24 cellular contexts compared by ENCODE assay signal in the genomic region with DNA sequence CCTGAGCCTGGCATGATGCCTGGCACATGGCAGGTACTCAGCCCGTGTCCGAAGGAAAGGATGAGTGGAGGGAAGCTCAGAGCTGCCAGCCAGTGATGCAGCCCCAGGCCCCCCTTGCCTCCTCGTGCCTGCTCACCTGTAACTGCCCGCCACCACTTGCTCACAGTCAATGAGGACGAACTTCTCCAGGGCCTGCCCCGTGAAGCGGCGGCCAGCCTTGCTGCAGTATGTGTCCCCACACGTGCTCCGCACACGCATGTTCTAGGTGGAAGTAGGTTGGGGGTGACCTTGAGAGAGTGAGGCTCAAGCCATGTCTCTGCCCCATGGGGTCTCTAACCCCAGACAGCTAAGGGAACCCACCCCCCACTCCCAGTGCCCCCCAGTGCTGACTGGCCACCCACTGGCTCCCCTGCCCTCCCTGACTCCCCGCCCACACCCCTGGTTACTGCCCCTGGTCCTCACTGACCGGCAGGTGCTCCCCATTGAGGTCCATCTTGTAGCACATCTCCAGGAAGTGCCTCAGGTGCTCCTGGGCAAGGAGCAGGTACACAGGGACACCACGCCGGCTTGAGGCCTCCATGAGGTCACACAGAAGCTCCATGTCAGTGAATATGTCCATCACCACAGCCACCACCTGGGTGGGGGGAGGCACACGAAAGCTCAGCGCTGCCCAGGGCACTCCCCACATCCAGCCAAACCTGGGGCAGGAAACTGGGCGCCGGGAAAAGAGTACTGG. TPM values are rescaled to one million over a fixed set of nuclear protein-coding genes. Genes with fewer than 3 reads are reported as not detected.
A peak's percentile ranks its signal among the peaks of the same experiment; 100 is the strongest.
DNase-seq lines count a peak whose midpoint lies in the region; ATAC-seq, FAIRE-seq and TF ChIP-seq lines count a peak whose summit lies in the region.
"Had no signal": no experiment of that assay in that cellular context is flagged by ENCODE, and none has a peak within 500 bp of the region (broad histone marks: within the 10 kb centered on the region; RNA-seq: fewer than 3 reads in every experiment).

No MANE protein-coding gene starts in this region.

- WGBS in HepG2 (ENCODE audit: low lambda C conversion rate) = 74% methylated on average over 19 of the region's 19 CpGs
- 80% methylated on average over 2 of the region's 19 CpGs for WGBS in right lobe of liver (ENCODE audit: insufficient coverage, low coverage, low lambda C conversion rate, missing lambda C conversion rate)
- WGBS in mesenchymal stem cell = 89% methylated on average over 19 of the region's 19 CpGs

- no peak overlapping the region for H2BK15ac ChIP-seq in mesenchymal stem cell (ENCODE audit: low read depth, poor library complexity, severe bottlenecking)

- ATAC-seq in HepG2 = no peak
- no peak for ATAC-seq in right lobe of liver
- no peak for ATAC-seq in activated CD4-positive, CD25-positive, alpha-beta regulatory T cell treated with anti-CD3 and anti-CD28 coated beads, Interleukin-2, amount 50 U/mL, for 24 hours
- ATAC-seq: HCT116, K562 had no signal

- peak overlapping the region; percentile 43 for H4K91ac ChIP-seq in mesenchymal stem cell (ENCODE audit: low read length)

- H3K4me1 ChIP-seq in HepG2 (ENCODE audit: insufficient read depth, low read length) = peaks cover 71% of the 10 kb centered on the region
- peaks cover 0 to 21% (median 9%) of the 10 kb centered on the region in 4 donors for H3K4me1 ChIP-seq in right lobe of liver
- peaks cover 12% of the 10 kb centered on the region for H3K4me1 ChIP-seq in mesenchymal stem cell (ENCODE audit: control insufficient read depth, insufficient read depth, low read depth, low read length)
- H3K4me1 ChIP-seq in osteoblast (ENCODE audit: insufficient read depth, low read length) = peaks cover 13% of the 10 kb centered on the region
- H3K4me1 ChIP-seq: BE2C had no signal

- H3K23ac ChIP-seq in mesenchymal stem cell (ENCODE audit: low read length in 2 of 2) = no peak overlapping the region

- H3K18ac ChIP-seq in mesenchymal stem cell (ENCODE audit: low read depth in 1 of 2, low read length in 2 of 2) = no peak overlapping the region

- H2AK5ac ChIP-seq in mesenchymal stem cell (ENCODE audit: low read length, severe bottlenecking) = no peak overlapping the region

- H3K4me3 ChIP-seq in HepG2 (replicated peaks in 1 of 3; ENCODE audit: insufficient read depth in 1 of 3, low read depth in 2 of 3, low read length in 3 of 3) (no peak overlapping the region), right lobe of liver (no peak overlapping the region), mesenchymal stem cell (ENCODE audit: insufficient read depth in 1 of 2, low read depth in 1 of 2, low read length in 2 of 2) (no peak overlapping the region), osteoblast (ENCODE audit: insufficient read depth, low read length) (no peak overlapping the region)
- H3K4me3 ChIP-seq: GM23248, K562 had no signal

- TF ChIP-seq RAD21 in HepG2 (CRISPR knock-in tag; IDR thresholded peaks at IDR 0.05) = no peak

- no peak overlapping the region for H4K8ac ChIP-seq in mesenchymal stem cell (ENCODE audit: low read length)

- no peak overlapping the region for H3K4ac ChIP-seq in mesenchymal stem cell (ENCODE audit: low read depth in 1 of 2, low read length in 2 of 2)

- FAIRE-seq in HepG2 (lab: Jason Lieb, UNC) = no peak
- FAIRE-seq: GM12891, H54, K562 had no signal

- no peak for TF ChIP-seq CTCF in HepG2 (CRISPR knock-in tag; IDR thresholded peaks at IDR 0.05)
- TF ChIP-seq CTCF in right lobe of liver (IDR thresholded peaks at IDR 0.05) = no peak
- TF ChIP-seq CTCF in osteoblast (IDR thresholded peaks at IDR 0.05; ENCODE audit: extremely low read depth, low read depth, low read length) = no peak
- TF ChIP-seq CTCF in GM10266 (IDR thresholded peaks at IDR 0.05; ENCODE audit: control insufficient read depth, insufficient read depth, low read depth, missing control alignments) = no peak

- H3K79me1 ChIP-seq in mesenchymal stem cell (replicated peaks; ENCODE audit: low read length, poor library complexity, severe bottlenecking) = no peaks in the 10 kb centered on the region

- H3K36me3 ChIP-seq in HepG2 (replicated peaks in 1 of 2; ENCODE audit: control insufficient read depth in 1 of 2, insufficient read depth in 2 of 2, low read length in 2 of 2) (no peaks in the 10 kb centered on the region), right lobe of liver (no peaks in the 10 kb centered on the region), mesenchymal stem cell (ENCODE audit: control insufficient read depth in 1 of 2, insufficient read depth in 2 of 2, low read depth in 1 of 2, low read length in 2 of 2) (no peaks in the 10 kb centered on the region), osteoblast (ENCODE audit: insufficient read depth, low read length) (no peaks in the 10 kb centered on the region)

- in situ Hi-C loops in HepG2 (cut with HindIII; ENCODE audit: extremely low pct_ligation_motif_present, low pct_unique_long_range_greater_than_20kb) = no loop called here

- no peak overlapping the region for H3K14ac ChIP-seq in mesenchymal stem cell (ENCODE audit: low read length in 2 of 2)

- DNase-seq in HepG2 (ENCODE audit: low spot score) (no peak), right lobe of liver (no peak), mesenchymal stem cell (no peak), osteoblast (ENCODE audit: insufficient read length, low spot score, missing footprints) (peak; percentile 69), GM10266 (ENCODE audit: extremely low spot score) (no peak), posterior vena cava (ENCODE audit: low spot score) (no peak)
- DNase-seq: BE2C; C1 segment of cervical spinal cord; CD4-positive, CD25-positive, alpha-beta regulatory T cell; CD8-positive, alpha-beta memory T cell; COR-L47; DMS 273 treated with DMSO at 0.1 percent for 48 hours; DMS53; DND-41; EL; GM23248; HFFc6 had no signal

- no peak overlapping the region for H2BK120ac ChIP-seq in mesenchymal stem cell (ENCODE audit: low read depth, low read length)

- H3K79me2 ChIP-seq in HepG2 (ENCODE audit: insufficient read depth, low read length) (peaks cover 16% of the 10 kb centered on the region), osteoblast (ENCODE audit: insufficient read depth, low read length) (peaks cover 18% of the 10 kb centered on the region)

- POLR2A ChIA-PET in HepG2 (lab: Yijun Ruan, JAX) = interaction anchor here (1.4 to 3.0 kb wide), 6 partner anchors 9 to 142 kb away, joined by 4 to 26 read pairs (median 6); partner anchors contain the start of gene EDEM2

- peaks cover 6 to 36% of the 10 kb centered on the region in 2 experiments; a peak in 4 of 5 replicates for H3K27me3 ChIP-seq in HepG2 (ENCODE audit: control insufficient read depth in 1 of 2, insufficient read depth in 2 of 2, low read length in 2 of 2)
- H3K27me3 ChIP-seq in right lobe of liver = no peaks in the 10 kb centered on the region
- H3K27me3 ChIP-seq in mesenchymal stem cell (ENCODE audit: control insufficient read depth in 1 of 2, insufficient read depth in 1 of 2, low read length in 2 of 2) = peaks cover 0 to 19% of the 10 kb centered on the region in 2 experiments
- no peaks in the 10 kb centered on the region for H3K27me3 ChIP-seq in osteoblast (ENCODE audit: insufficient read depth, low read length)
- H3K27me3 ChIP-seq: BE2C had no signal

- no peak overlapping the region for H2BK12ac ChIP-seq in mesenchymal stem cell (ENCODE audit: low read length in 2 of 2)

- no peak overlapping the region for H2BK5ac ChIP-seq in mesenchymal stem cell (ENCODE audit: low read depth, low read length, poor library complexity, severe bottlenecking)

- BruUV-seq in HepG2 (replicated peaks; lab: Mats Ljungman, UMichigan) = no TSS peak

- intact Hi-C loops in HepG2 (cut with micrococcal nuclease; ENCODE audit: unreplicated experiment) = no loop called here
- intact Hi-C loops in right lobe of liver (cut with DNase I) = no loop called here
- intact Hi-C loops in posterior vena cava (cut with DNase I) = no loop called here

- TF ChIP-seq POLR2A in HepG2 (IDR thresholded peaks at IDR 0.05; ENCODE audit: insufficient read depth in 1 of 2, low read depth in 2 of 2, low read length in 2 of 2) = no peak
- TF ChIP-seq POLR2A in right lobe of liver (IDR thresholded peaks at IDR 0.05) = no peak

- CTCF ChIA-PET in HepG2 (lab: Yijun Ruan, JAX; ENCODE audit: low intra/inter-chr PET ratio, low total read pairs) = interaction anchor here (1.2 kb wide), 1 partner anchor 18 kb away, joined by 3 read pairs; no protein-coding TSS in a partner anchor

- H4K20me1 ChIP-seq in HepG2 (ENCODE audit: insufficient read depth, low read length) = no peaks in the 10 kb centered on the region
- H4K20me1 ChIP-seq in osteoblast (ENCODE audit: insufficient read depth, low read length) = peaks cover 4% of the 10 kb centered on the region

- H3K4me2 ChIP-seq in HepG2 (ENCODE audit: low read depth, low read length) (no peak overlapping the region), mesenchymal stem cell (ENCODE audit: low read length, poor library complexity, severe bottlenecking) (no peak overlapping the region), osteoblast (ENCODE audit: insufficient read depth, low read length) (no peak overlapping the region)

- H3K27ac ChIP-seq in HepG2 (ENCODE audit: extremely low read length, insufficient read depth, low read length) = no peak overlapping the region
- H3K27ac ChIP-seq in right lobe of liver = no peak overlapping the region
- H3K27ac ChIP-seq in mesenchymal stem cell (ENCODE audit: low read length, poor library complexity, severe bottlenecking) = no peak overlapping the region
- H3K27ac ChIP-seq in osteoblast (ENCODE audit: low read depth, low read length) = no peak overlapping the region
- H3K27ac ChIP-seq: GM23248 had no signal

- H3K9ac ChIP-seq in HepG2 (ENCODE audit: insufficient read depth, low read depth, low read length) (no peak overlapping the region), mesenchymal stem cell (ENCODE audit: low read length) (no peak overlapping the region)
- H3K9ac ChIP-seq: GM23248 had no signal

- no peak overlapping the region for H2AFZ ChIP-seq in HepG2 (ENCODE audit: low read length)
- H2AFZ ChIP-seq in mesenchymal stem cell (ENCODE audit: low read depth, low read length) = no peak overlapping the region
- H2AFZ ChIP-seq in osteoblast (ENCODE audit: low read length) = no peak overlapping the region
- H2AFZ ChIP-seq: GM23248 had no signal

- H3K9me3 ChIP-seq in HepG2 (ENCODE audit: low read length) = no peaks in the 10 kb centered on the region
- no peaks in the 10 kb centered on the region for H3K9me3 ChIP-seq in right lobe of liver
- H3K9me3 ChIP-seq in mesenchymal stem cell (ENCODE audit: control insufficient read depth, low read length) = no peaks in the 10 kb centered on the region
- H3K9me3 ChIP-seq in osteoblast (ENCODE audit: low read depth, low read length) = no peaks in the 10 kb centered on the region
- H3K9me3 ChIP-seq: BE2C had no signal

- TF ChIP-seq EP300 in HepG2 (IDR thresholded peaks at IDR 0.05; ENCODE audit: low read depth in 2 of 2, low read length in 2 of 2) (no peak), HepG2 (CRISPR knock-in tag; IDR thresholded peaks at IDR 0.05; ENCODE audit: borderline replicate concordance) (no peak)

RNA-seq across cellular contexts. Expression of gene FAM83C, which starts 3.7 kb away (rescaled TPM):
- total RNA-seq in HepG2 (2016; rRNA removed; fragmentation: Illumina TruSeq; extraction: Trizol) (0.07 TPM in 1 of 2 replicates, not detected in the other), right lobe of liver (not detected), osteoblast (not detected in 2 replicates), posterior vena cava (not detected)
- total RNA-seq in HepG2 (2016; cell fraction: cytosol; rRNA removed; fragmentation: Illumina TruSeq; extraction: Trizol; ENCODE audit: low read depth) = 0.09 TPM in 1 of 2 replicates, not detected in the other
- 0.06 TPM in 1 of 2 replicates, not detected in the other for total RNA-seq in HepG2 (2016; cell fraction: insoluble cytoplasmic fraction; rRNA removed; fragmentation: Illumina TruSeq; extraction: Trizol)
- 0.07 TPM in 1 of 2 replicates, not detected in the other for total RNA-seq in HepG2 (2016; cell fraction: membrane; rRNA removed; fragmentation: Illumina TruSeq; extraction: Trizol)
- total RNA-seq in HepG2 (2016; cell fraction: nucleus; rRNA removed; fragmentation: Illumina TruSeq; extraction: Trizol) = not detected in 2 replicates
- polyA plus RNA-seq in HepG2 (2011; rRNA removed) = 0.03 and 0.04 TPM in 2 replicates
- polyA plus RNA-seq in HepG2 (2011; cell fraction: cytosol; rRNA removed) = 0.03 TPM in 1 of 2 replicates, not detected in the other
- polyA plus RNA-seq in HepG2 (2011; cell fraction: nucleus; rRNA removed) = 0.08 and 0.09 TPM in 2 replicates
- polyA plus RNA-seq in HepG2 (2012) = 0.05 and 0.16 TPM in 2 replicates
- 0.05 and 0.08 TPM in 2 replicates for polyA plus RNA-seq in HepG2 (2016; cell fraction: cytosol; fragmentation: Illumina TruSeq; extraction: Trizol; ENCODE audit: low read depth)
- 0.10 and 0.16 TPM in 2 replicates for polyA plus RNA-seq in HepG2 (2016; cell fraction: insoluble cytoplasmic fraction; fragmentation: Illumina TruSeq; extraction: Trizol; ENCODE audit: low read depth)
- polyA plus RNA-seq in HepG2 (2016; cell fraction: membrane; fragmentation: Illumina TruSeq; extraction: Trizol; ENCODE audit: low read depth) = 0.05 and 0.06 TPM in 2 replicates
- not detected in 2 replicates for polyA plus RNA-seq in HepG2 (2016; cell fraction: nucleus; fragmentation: Illumina TruSeq; extraction: Trizol; ENCODE audit: insufficient read depth, low read depth)
- 0.04 and 0.07 TPM in 2 replicates for polyA minus RNA-seq in HepG2 (2011; rRNA and poly(A)+ RNA removed; ENCODE audit: low replicate concordance)
- not detected in 2 replicates for polyA minus RNA-seq in HepG2 (2011; cell fraction: cytosol; rRNA and poly(A)+ RNA removed)
- polyA minus RNA-seq in HepG2 (2011; cell fraction: nucleus; rRNA and poly(A)+ RNA removed) = 0.13 TPM in 1 of 2 replicates, not detected in the other
- polyA plus RNA-seq in mesenchymal stem cell (2013, experiment 1 of 2) = not detected
- polyA plus RNA-seq in mesenchymal stem cell (2013, experiment 2 of 2) = not detected
- total RNA-seq: A172; CD4-positive, CD25-positive, alpha-beta regulatory T cell; CD8-positive, alpha-beta memory T cell; G401; GM23248; HFFc6; K562 had no signal
- polyA plus RNA-seq: CD4-positive, CD25-positive, alpha-beta regulatory T cell; CD8-positive, alpha-beta memory T cell; GM23248; K562 had no signal

RNA-seq across cellular contexts. Expression of gene EIF6, which starts 3.9 kb away (rescaled TPM):
- 462 and 603 TPM in 2 replicates for total RNA-seq in HepG2 (2016; rRNA removed; fragmentation: Illumina TruSeq; extraction: Trizol)
- total RNA-seq in HepG2 (2016; cell fraction: cytosol; rRNA removed; fragmentation: Illumina TruSeq; extraction: Trizol; ENCODE audit: low read depth) = 227 and 243 TPM in 2 replicates
- total RNA-seq in HepG2 (2016; cell fraction: insoluble cytoplasmic fraction; rRNA removed; fragmentation: Illumina TruSeq; extraction: Trizol) = 467 and 649 TPM in 2 replicates
- total RNA-seq in HepG2 (2016; cell fraction: membrane; rRNA removed; fragmentation: Illumina TruSeq; extraction: Trizol) = 251 and 271 TPM in 2 replicates
- total RNA-seq in HepG2 (2016; cell fraction: nucleus; rRNA removed; fragmentation: Illumina TruSeq; extraction: Trizol) = 204 TPM in 2 replicates
- 466 and 470 TPM in 2 replicates for polyA plus RNA-seq in HepG2 (2011; rRNA removed)
- polyA plus RNA-seq in HepG2 (2011; cell fraction: cytosol; rRNA removed) = 383 and 550 TPM in 2 replicates
- 838 and 950 TPM in 2 replicates for polyA plus RNA-seq in HepG2 (2011; cell fraction: nucleus; rRNA removed)
- 248 and 315 TPM in 2 replicates for polyA plus RNA-seq in HepG2 (2012)
- 237 and 250 TPM in 2 replicates for polyA plus RNA-seq in HepG2 (2016; cell fraction: cytosol; fragmentation: Illumina TruSeq; extraction: Trizol; ENCODE audit: low read depth)
- polyA plus RNA-seq in HepG2 (2016; cell fraction: insoluble cytoplasmic fraction; fragmentation: Illumina TruSeq; extraction: Trizol; ENCODE audit: low read depth) = 587 and 631 TPM in 2 replicates
- polyA plus RNA-seq in HepG2 (2016; cell fraction: membrane; fragmentation: Illumina TruSeq; extraction: Trizol; ENCODE audit: low read depth) = 232 and 240 TPM in 2 replicates
- polyA plus RNA-seq in HepG2 (2016; cell fraction: nucleus; fragmentation: Illumina TruSeq; extraction: Trizol; ENCODE audit: insufficient read depth, low read depth) = 358 and 379 TPM in 2 replicates
- 350 and 575 TPM in 2 replicates for polyA minus RNA-seq in HepG2 (2011; rRNA and poly(A)+ RNA removed; ENCODE audit: low replicate concordance)
- 144 and 146 TPM in 2 replicates for polyA minus RNA-seq in HepG2 (2011; cell fraction: cytosol; rRNA and poly(A)+ RNA removed)
- 94.9 and 106 TPM in 2 replicates for polyA minus RNA-seq in HepG2 (2011; cell fraction: nucleus; rRNA and poly(A)+ RNA removed)
- total RNA-seq in right lobe of liver = 100 to 1,000 TPM in 2 of 6 experiments, 10 to 100 TPM in 4; 73.6 to 131 (median 83.3) TPM
- polyA plus RNA-seq in mesenchymal stem cell (2013, experiment 1 of 2) = 110 TPM
- polyA plus RNA-seq in mesenchymal stem cell (2013, experiment 2 of 2) = 112 TPM
- 109 and 121 TPM in 2 replicates for total RNA-seq in osteoblast
- total RNA-seq in posterior vena cava = 10 to 100 TPM; 61.9 to 89.7 TPM

RNA-seq across cellular contexts. Expression of gene MMP24OS, which starts 10.6 kb away (rescaled TPM):
- total RNA-seq in HepG2 (2016; rRNA removed; fragmentation: Illumina TruSeq; extraction: Trizol) = 3.1 and 8.5 TPM in 2 replicates
- 0.61 and 0.79 TPM in 2 replicates for total RNA-seq in HepG2 (2016; cell fraction: cytosol; rRNA removed; fragmentation: Illumina TruSeq; extraction: Trizol; ENCODE audit: low read depth)
- 3.4 and 8.7 TPM in 2 replicates for total RNA-seq in HepG2 (2016; cell fraction: insoluble cytoplasmic fraction; rRNA removed; fragmentation: Illumina TruSeq; extraction: Trizol)
- total RNA-seq in HepG2 (2016; cell fraction: membrane; rRNA removed; fragmentation: Illumina TruSeq; extraction: Trizol) = 2.1 TPM in 2 replicates
- 8.9 and 10.6 TPM in 2 replicates for total RNA-seq in HepG2 (2016; cell fraction: nucleus; rRNA removed; fragmentation: Illumina TruSeq; extraction: Trizol)
- 6.0 and 7.1 TPM in 2 replicates for polyA plus RNA-seq in HepG2 (2011; rRNA removed)
- 2.1 and 2.8 TPM in 2 replicates for polyA plus RNA-seq in HepG2 (2011; cell fraction: cytosol; rRNA removed)
- polyA plus RNA-seq in HepG2 (2011; cell fraction: nucleus; rRNA removed) = 43.8 and 55.2 TPM in 2 replicates
- polyA plus RNA-seq in HepG2 (2012) = 5.9 and 6.4 TPM in 2 replicates
- 1.8 TPM in 2 replicates for polyA plus RNA-seq in HepG2 (2016; cell fraction: cytosol; fragmentation: Illumina TruSeq; extraction: Trizol; ENCODE audit: low read depth)
- 4.7 and 7.1 TPM in 2 replicates for polyA plus RNA-seq in HepG2 (2016; cell fraction: insoluble cytoplasmic fraction; fragmentation: Illumina TruSeq; extraction: Trizol; ENCODE audit: low read depth)
- polyA plus RNA-seq in HepG2 (2016; cell fraction: membrane; fragmentation: Illumina TruSeq; extraction: Trizol; ENCODE audit: low read depth) = 2.9 and 3.2 TPM in 2 replicates
- 29.1 and 31.1 TPM in 2 replicates for polyA plus RNA-seq in HepG2 (2016; cell fraction: nucleus; fragmentation: Illumina TruSeq; extraction: Trizol; ENCODE audit: insufficient read depth, low read depth)
- 18.5 and 23.2 TPM in 2 replicates for polyA minus RNA-seq in HepG2 (2011; rRNA and poly(A)+ RNA removed; ENCODE audit: low replicate concordance)
- polyA minus RNA-seq in HepG2 (2011; cell fraction: cytosol; rRNA and poly(A)+ RNA removed) = 1.8 and 3.0 TPM in 2 replicates
- 33.9 and 46.0 TPM in 2 replicates for polyA minus RNA-seq in HepG2 (2011; cell fraction: nucleus; rRNA and poly(A)+ RNA removed)
- total RNA-seq in right lobe of liver = 10 to 100 TPM; 13.3 to 40.7 (median 23.5) TPM
- 114 TPM for polyA plus RNA-seq in mesenchymal stem cell (2013, experiment 1 of 2)
- polyA plus RNA-seq in mesenchymal stem cell (2013, experiment 2 of 2) = 114 TPM
- total RNA-seq in osteoblast = 22.1 and 30.9 TPM in 2 replicates
- 10 to 100 TPM; 40.4 to 54.6 TPM for total RNA-seq in posterior vena cava
